16 cellular contexts compared by ENCODE assay signal in genomic region chr11:68463714-68464113, GRCh38. TPM values are rescaled to one million over a fixed set of nuclear protein-coding genes. Genes with fewer than 3 reads are reported as not detected.
DNase-seq lines count a peak whose midpoint lies in the region; ATAC-seq, FAIRE-seq and TF ChIP-seq lines count a peak whose summit lies in the region.
"Had no signal": no experiment of that assay in that cellular context is flagged by ENCODE, and none has a peak within 500 bp of the region (broad histone marks: within the 10 kb centered on the region; RNA-seq: fewer than 3 reads in every experiment).

No MANE protein-coding gene starts in this region.

- H3K36me3 Mint-ChIP-seq in astrocyte (ENCODE audit: low read depth, unreplicated experiment) (no peaks in the 10 kb centered on the region), neural crest cell (ENCODE audit: low read depth) (peaks cover 2% of the 10 kb centered on the region)

- H3K79me1 ChIP-seq in IMR-90 (ENCODE audit: low read depth in 1 of 2, low read length in 2 of 2) = peaks cover 0 to 49% of the 10 kb centered on the region in 2 experiments; a peak in 2 of 4 replicates

- no peak overlapping the region for H3K4ac ChIP-seq in IMR-90 (ENCODE audit: low read depth, low read length)

- BruUV-seq in IMR-90 (replicated peaks; lab: Mats Ljungman, UMichigan) = TSS peak; percentile 10

- dilution Hi-C loops in IMR-90 (cut with HindIII; ENCODE audit: low sequenced_read_pairs, unreplicated experiment) = no loop called here

- H3K4me2 ChIP-seq in BLaER1 treated with 17β-estradiol and CSF1 and Interleukin-3, amounts not matched to agents 10 nM and 100 nM = peak overlapping the region; percentile 93 to 100 (median 98)
- H3K4me2 ChIP-seq in IMR-90 (ENCODE audit: low read depth, low read length) = no peak overlapping the region
- H3K4me2 ChIP-seq in astrocyte (ENCODE audit: low read length) = peak overlapping the region; percentile 90

- no peak overlapping the region for H2BK5ac ChIP-seq in IMR-90 (ENCODE audit: low read depth, low read length, poor library complexity, severe bottlenecking)

- no peak overlapping the region for H4K91ac ChIP-seq in IMR-90 (ENCODE audit: insufficient read depth, low read depth, low read length)

- H3K27ac ChIP-seq in BLaER1 treated with 17β-estradiol and CSF1 and Interleukin-3, amounts not matched to agents 10 nM and 100 nM = peak overlapping the region in 2 of 11 experiments; percentile 8 to 42; a peak in 1 of 22 replicates
- H3K27ac ChIP-seq in IMR-90 (ENCODE audit: insufficient read depth, low read length) (no peak overlapping the region), astrocyte (ENCODE audit: low read depth, low read length) (no peak overlapping the region), esophagus squamous epithelium (peak overlapping the region in 1 of 4 donors; percentile 13)
- H3K27ac ChIP-seq: parathyroid adenoma had no signal

- CTCF ChIA-PET in IMR-90 (lab: Yijun Ruan, JAX) = no interaction called here

- H3K18ac ChIP-seq in IMR-90 (ENCODE audit: low read depth, low read length) = no peak overlapping the region

- DNase-seq in IMR-90 (no peak), astrocyte (ENCODE audit: low read depth) (no peak), neural crest cell (ENCODE audit: low read depth, low spot score) (no peak), esophagus squamous epithelium (lab: John Stamatoyannopoulos, UW) (no peak), SIG-M5 treated with dmso at 0.1 percent for 504 hours (lab: John Stamatoyannopoulos, UW; ENCODE audit: unreplicated experiment) (no peak), SHP77 (lab: John Stamatoyannopoulos, UW) (no peak)
- DNase-seq: activated CD4-positive, alpha-beta T cell treated with anti-CD3 and anti-CD28 coated beads, Interleukin-2, amount 50 U/mL, for 48 hours; islet precursor cell; NCI-H1092; NCI-H524 treated with DMSO at 0.1 percent for 48 hours; Right ventricle myocardium superior; stimulated activated CD4-positive, alpha-beta T cell treated with anti-CD3 and anti-CD28 coated beads, Interleukin-4, amount 100 ng/mL, for 24 hours had no signal

- H3K79me2 ChIP-seq in astrocyte (ENCODE audit: insufficient read depth, low read length) = peaks cover 81% of the 10 kb centered on the region

- peaks cover 16% of the 10 kb centered on the region for H3K9me1 ChIP-seq in IMR-90 (ENCODE audit: insufficient read depth, low read length)

- H3K4me1 Mint-ChIP-seq in astrocyte (ENCODE audit: low read depth, unreplicated experiment) (peaks cover 42% of the 10 kb centered on the region), neural crest cell (peaks cover 59% of the 10 kb centered on the region)

- no peak overlapping the region for H2AFZ ChIP-seq in IMR-90 (replicated peaks; ENCODE audit: low read length, poor library complexity)
- no peak overlapping the region for H2AFZ ChIP-seq in astrocyte (ENCODE audit: low read depth, low read length)
- H2AFZ ChIP-seq: parathyroid adenoma had no signal

- no CpG with 5 or more reads among the region's 1 CpG for WGBS in IMR-90 (ENCODE audit: extremely low coverage in 2 of 2, insufficient read length in 1 of 2), 2 experiments
- WGBS in esophagus squamous epithelium, 2 donors = 91% methylated on average over 1 of the region's 1 CpG; no CpG with 5 or more reads in 1 of the 2 donors

- no peak overlapping the region for H3K23ac ChIP-seq in IMR-90 (ENCODE audit: low read depth, low read length)

- TF ChIP-seq CTCF in IMR-90 (conservative IDR thresholded peaks at IDR 0.05; ENCODE audit: low read depth, low read length) = no peak
- TF ChIP-seq CTCF in astrocyte (IDR thresholded peaks at IDR 0.05; ENCODE audit: insufficient read depth, low read depth, low read length) = no peak
- no peak for TF ChIP-seq CTCF in neural crest cell (conservative IDR thresholded peaks at IDR 0.05)
- no peak for TF ChIP-seq CTCF in esophagus squamous epithelium (IDR thresholded peaks at IDR 0.05)

- POLR2A ChIA-PET in IMR-90 (lab: Charles Lee; ENCODE audit: unreplicated experiment) = no interaction called here

- no peak overlapping the region for H2AK5ac ChIP-seq in IMR-90 (ENCODE audit: low read depth, low read length)

- ATAC-seq in IMR-90 (ENCODE audit: low read depth) = no peak
- ATAC-seq in HG03378 (IDR thresholded peaks at IDR 0.05; ENCODE audit: unreplicated experiment) = no peak

- no peak for FAIRE-seq in astrocyte (lab: Jason Lieb, UNC)
- FAIRE-seq: D721Med had no signal

- H3K9ac ChIP-seq in BLaER1 treated with 17β-estradiol and CSF1 and Interleukin-3, amounts not matched to agents 10 nM and 100 nM = peak overlapping the region in 5 of 11 experiments; percentile 6 to 99 (median 97); a peak in 7 of 22 replicates
- H3K9ac ChIP-seq in IMR-90 (ENCODE audit: low read depth, low read length) (no peak overlapping the region), astrocyte (ENCODE audit: low read length) (no peak overlapping the region)
- H3K9ac ChIP-seq: parathyroid adenoma had no signal

- no peak overlapping the region for H4K8ac ChIP-seq in IMR-90 (ENCODE audit: low read depth in 2 of 2, low read length in 2 of 2)

- H2BK120ac ChIP-seq in IMR-90 (ENCODE audit: low read depth, low read length) = no peak overlapping the region

- peaks cover 0 to 46% (median 25%) of the 10 kb centered on the region in 11 experiments; a peak in 13 of 22 replicates for H3K36me3 ChIP-seq in BLaER1 treated with 17β-estradiol and CSF1 and Interleukin-3, amounts not matched to agents 10 nM and 100 nM
- H3K36me3 ChIP-seq in IMR-90 (ENCODE audit: control insufficient read depth, insufficient read depth, low read length) (peaks cover 2% of the 10 kb centered on the region; the same call in 1 of the 2 replicates), astrocyte (ENCODE audit: insufficient read depth, low read length) (no peaks in the 10 kb centered on the region), esophagus squamous epithelium (no peaks in the 10 kb centered on the region)

- no peaks in the 10 kb centered on the region for H3K9me3 Mint-ChIP-seq in astrocyte (ENCODE audit: unreplicated experiment)
- no peaks in the 10 kb centered on the region for H3K9me3 Mint-ChIP-seq in neural crest cell

- H3K27me3 ChIP-seq in BLaER1 treated with 17β-estradiol and CSF1 and Interleukin-3, amounts not matched to agents 10 nM and 100 nM = no peaks in the 10 kb centered on the region
- H3K27me3 ChIP-seq in IMR-90 (ENCODE audit: control insufficient read depth, insufficient read depth, low read length) (no peaks in the 10 kb centered on the region), astrocyte (ENCODE audit: insufficient read depth, low read length) (no peaks in the 10 kb centered on the region), esophagus squamous epithelium (no peaks in the 10 kb centered on the region)

- no peak overlapping the region for H2BK20ac ChIP-seq in IMR-90 (ENCODE audit: low read depth, low read length)

- H2BK15ac ChIP-seq in IMR-90 (ENCODE audit: low read depth, low read length) = no peak overlapping the region

- no peak for TF ChIP-seq RAD21 in IMR-90 (IDR thresholded peaks at IDR 0.05; ENCODE audit: low read length)

- H3K4me3 Mint-ChIP-seq in astrocyte (ENCODE audit: unreplicated experiment) (peak overlapping the region; percentile 47), neural crest cell (peak overlapping the region; percentile 81)

- intact Hi-C loops in IMR-90 (cut with micrococcal nuclease) (loop anchor here (5.0 to 10.0 kb wide), 2 partner anchors 44 to 111 kb away; no protein-coding TSS in a partner anchor), esophagus squamous epithelium (cut with DNase I) (no loop called here)

- no peak overlapping the region for H4K5ac ChIP-seq in IMR-90 (ENCODE audit: low read depth, low read length)

- H3K27me3 Mint-ChIP-seq in astrocyte (ENCODE audit: low read depth, unreplicated experiment) (no peaks in the 10 kb centered on the region), neural crest cell (ENCODE audit: low read depth) (peaks cover 7% of the 10 kb centered on the region)

- H2AK9ac ChIP-seq in IMR-90 (replicated peaks; ENCODE audit: low read depth, low read length, poor library complexity) = no peak overlapping the region

- no peak overlapping the region for H3K56ac ChIP-seq in IMR-90 (ENCODE audit: extremely low read depth, insufficient read depth, low read length)

- H3K4me1 ChIP-seq in BLaER1 treated with 17β-estradiol and CSF1 and Interleukin-3, amounts not matched to agents 10 nM and 100 nM = peaks cover 70 to 81% (median 78%) of the 10 kb centered on the region in 10 experiments
- H3K4me1 ChIP-seq in IMR-90 (ENCODE audit: control insufficient read depth, insufficient read depth, low read length) (peaks cover 11% of the 10 kb centered on the region), astrocyte (ENCODE audit: insufficient read depth, low read length) (peaks cover 22% of the 10 kb centered on the region), esophagus squamous epithelium (peaks cover 5 to 80% (median 56%) of the 10 kb centered on the region in 3 donors)
- H3K4me1 ChIP-seq: parathyroid adenoma had no signal

- H3K14ac ChIP-seq in IMR-90 (replicated peaks; ENCODE audit: low read depth, low read length) = no peak overlapping the region

- H4K20me1 ChIP-seq in BLaER1 treated with 17β-estradiol and CSF1 and Interleukin-3, amounts not matched to agents 10 nM and 100 nM = peaks cover 74 to 81% (median 80%) of the 10 kb centered on the region in 11 experiments
- H4K20me1 ChIP-seq in IMR-90 (ENCODE audit: insufficient read depth, low read length) (peaks cover 75% of the 10 kb centered on the region), astrocyte (ENCODE audit: insufficient read depth, low read length) (peaks cover 71% of the 10 kb centered on the region)

- H3K27ac Mint-ChIP-seq in astrocyte (ENCODE audit: unreplicated experiment) (no peak overlapping the region), neural crest cell (ENCODE audit: unreplicated experiment) (no peak overlapping the region)

- TF ChIP-seq POLR2A in IMR-90 (IDR thresholded peaks at IDR 0.05; ENCODE audit: low read depth, low read length) = no peak
- no peak for TF ChIP-seq POLR2A in esophagus squamous epithelium (IDR thresholded peaks at IDR 0.05)

- no peaks in the 10 kb centered on the region for H3K9me3 ChIP-seq in BLaER1 treated with 17β-estradiol and CSF1 and Interleukin-3, amounts not matched to agents 10 nM and 100 nM (replicated peaks in 1 of 11)
- H3K9me3 ChIP-seq in IMR-90 (ENCODE audit: control insufficient read depth, insufficient read depth, low read length) = no peaks in the 10 kb centered on the region
- H3K9me3 ChIP-seq in astrocyte (ENCODE audit: insufficient read depth, low read depth, low read length) = no peaks in the 10 kb centered on the region
- no peaks in the 10 kb centered on the region for H3K9me3 ChIP-seq in esophagus squamous epithelium

- in situ Hi-C loops in IMR-90 (cut with MboI; ENCODE audit: low sequenced_read_pairs) = no loop called here

- H3K4me3 ChIP-seq in BLaER1 treated with 17β-estradiol and CSF1 and Interleukin-3, amounts not matched to agents 10 nM and 100 nM = peak overlapping the region in 3 of 10 experiments; percentile 10 to 29 (median 11); a peak in 3 of 20 replicates
- no peak overlapping the region for H3K4me3 ChIP-seq in IMR-90 (ENCODE audit: insufficient read depth, low read depth, low read length)
- H3K4me3 ChIP-seq in astrocyte (ENCODE audit: insufficient read depth, low read depth, low read length) = no peak overlapping the region
- peak overlapping the region in 1 of 4 donors; percentile 13 for H3K4me3 ChIP-seq in esophagus squamous epithelium

RNA-seq across cellular contexts. Expression of gene PPP6R3, which starts 3.2 kb away (rescaled TPM):
- total RNA-seq in IMR-90 (2012; rRNA removed) (123 and 148 TPM in 2 replicates), astrocyte (94.0 and 97.8 TPM in 2 replicates), neural crest cell (108 and 111 TPM in 2 replicates), esophagus squamous epithelium (100 to 1,000 TPM in 2 of 4 donors, 10 to 100 TPM in 2; 76.6 to 130 (median 94.0) TPM)
- polyA plus RNA-seq in IMR-90 (2012; rRNA removed) = 29.0 and 30.1 TPM in 2 replicates
- polyA plus RNA-seq in IMR-90 (2012; cell fraction: cytosol; rRNA removed) = 10.6 and 16.4 TPM in 2 replicates
- polyA plus RNA-seq in IMR-90 (2012; cell fraction: nucleus; rRNA removed; ENCODE audit: low replicate concordance) = 59.9 and 60.3 TPM in 2 replicates
